Comparison of ENCODE assay signal across 21 cellular contexts in genomic region chr4:109296545-109296944, GRCh38. TPM values are rescaled to one million over a fixed set of nuclear protein-coding genes. Genes with fewer than 3 reads are reported as not detected.
"Had no signal": no experiment of that assay in that cellular context is flagged by ENCODE, and none has a peak within 500 bp of the region (broad histone marks: within the 10 kb centered on the region; RNA-seq: fewer than 3 reads in every experiment).

No MANE protein-coding gene starts in this region.

- H3K9me3 ChIP-seq: ascending aorta, thoracic aorta, vagina had no signal

- H3K4me3 ChIP-seq: ascending aorta, cardiac muscle cell, thoracic aorta, vagina had no signal

- H3K27me3 ChIP-seq: ascending aorta, vagina had no signal

- H3K27ac ChIP-seq: ascending aorta, cardiac muscle cell, thoracic aorta, vagina, VCaP had no signal

- ATAC-seq: activated CD4-positive, CD25-positive, alpha-beta regulatory T cell treated with anti-CD3 and anti-CD28 coated beads, Interleukin-2, amount 50 U/mL, for 24 hours; activated CD8-positive, alpha-beta memory T cell treated with anti-CD3 and anti-CD28 coated beads, Interleukin-2, amount 10 ng/mL, durations not matched to agents 7 days and 5 days; left ventricle myocardium superior; sciatic nerve; T-cell had no signal

- DNase-seq: activated CD4-positive, alpha-beta memory T cell treated with anti-CD3 and anti-CD28 coated beads, Interleukin-2, amount 10 ng/mL, durations not matched to agents 7 days and 5 days; activated CD4-positive, alpha-beta T cell treated with anti-CD3 and anti-CD28 coated beads, Interleukin-2, amount 10 ng/mL, durations not matched to agents 24 days and 14 days; activated CD8-positive, alpha-beta memory T cell treated with anti-CD3 and anti-CD28 coated beads, Interleukin-2, amount 10 ng/mL, durations not matched to agents 7 days and 5 days; activated gamma-delta T cell; activated T-cell treated with anti-CD3 and anti-CD28 coated beads for 4 hours; erythroblast; foreskin fibroblast; kidney glomerular epithelial cell; left ventricle myocardium superior; naive B cell; occipital lobe; stimulated activated CD4-positive, alpha-beta T cell treated with anti-CD3 and anti-CD28 coated beads, Interleukin-4, amount 100 ng/mL, for 1 hour; stimulated activated naive CD4-positive, alpha-beta T cell treated with Interleukin-2 at 50 U/mL for 16 hours; T-cell had no signal

- H3K4me1 ChIP-seq: ascending aorta had no signal

- H3K36me3 ChIP-seq: ascending aorta, cardiac muscle cell, thoracic aorta, vagina had no signal

RNA-seq across cellular contexts. Expression of gene COL25A1, which starts 5.9 kb away (rescaled TPM):
- total RNA-seq: activated CD4-positive, alpha-beta memory T cell treated with anti-CD3 and anti-CD28 coated beads, Interleukin-2, amount 10 ng/mL, durations not matched to agents 7 days and 5 days; activated CD4-positive, alpha-beta T cell treated with anti-CD3 and anti-CD28 coated beads, Interleukin-2, amount 10 ng/mL, durations not matched to agents 24 days and 14 days; activated CD8-positive, alpha-beta memory T cell treated with anti-CD3 and anti-CD28 coated beads, Interleukin-2, amount 10 ng/mL, durations not matched to agents 7 days and 5 days had no signal
